In genomic region chr7:3730271-3730670, GRCh38 we compare ENCODE assay signal across 29 cellular contexts.
DNase-seq lines count a peak whose midpoint lies in the region; ATAC-seq, FAIRE-seq and TF ChIP-seq lines count a peak whose summit lies in the region.
"Had no signal": no experiment of that assay in that cellular context is flagged by ENCODE, and none has a peak within 500 bp of the region (broad histone marks: within the 10 kb centered on the region; RNA-seq: fewer than 3 reads in every experiment).

No MANE protein-coding gene starts in this region.

- in situ Hi-C loops in KBM-7 (cut with MboI; ENCODE audit: low pct_unique_long_range_greater_than_20kb, low sequenced_read_pairs): no loop called here

- DNase-seq in Right ventricle myocardium superior: no peak
- DNase-seq in left ventricle myocardium inferior: no peak
- DNase-seq in glutamatergic neuron: no peak
- DNase-seq in stimulated activated CD4-positive, alpha-beta T cell treated with anti-CD3 and anti-CD28 coated beads, Interleukin-4, amount 100 ng/mL, for 4 hours: no peak
- DNase-seq in KBM-7: no peak
- DNase-seq in urothelium cell line (ENCODE audit: low spot score): no peak
- DNase-seq: activated CD4-positive, alpha-beta T cell treated with anti-CD3 and anti-CD28 coated beads, Interleukin-2, amount 10 ng/mL, durations not matched to agents 7 days and 5 days; DMS79 treated with DMSO at 0.1 percent for 48 hours; effector memory CD4-positive, alpha-beta T cell; kidney; NCI-H1436 treated with DMSO at 0.1 percent for 48 hours; NCI-H526 treated with DMSO at 0.1 percent for 48 hours; right lobe of liver; stimulated activated naive CD8-positive, alpha-beta T cell treated with anti-CD3 and anti-CD28 coated beads, Interleukin-15, amount 100 ng/mL, for 72 hours; T1000 had no signal

- no peak for TF ChIP-seq POLR2A in GM18505 (IDR thresholded peaks at IDR 0.05; ENCODE audit: borderline replicate concordance, extremely low read depth, insufficient read depth, insufficient read length)

- no peaks in the 10 kb centered on the region for H3K4me1 ChIP-seq in left ventricle myocardium inferior
- H3K4me1 ChIP-seq: ascending aorta, right lobe of liver had no signal

- H3K4me3 ChIP-seq in left ventricle myocardium inferior: no peak overlapping the region
- H3K4me3 ChIP-seq: ascending aorta, lung, right lobe of liver, tibial nerve had no signal

- TF ChIP-seq CTCF in left ventricle myocardium inferior (IDR thresholded peaks at IDR 0.05; ENCODE audit: borderline replicate concordance) (no peak), brain (conservative IDR thresholded peaks at IDR 0.05) (no peak), glutamatergic neuron (IDR thresholded peaks at IDR 0.05; ENCODE audit: partially characterized antibody, unreplicated experiment) (no peak)

- H3K36me3 Mint-ChIP-seq in brain (peaks cover 25% of the 10 kb centered on the region), glutamatergic neuron (ENCODE audit: unreplicated experiment) (peaks cover 17% of the 10 kb centered on the region)
- H3K36me3 Mint-ChIP-seq: activated naive CD4-positive, alpha-beta T cell treated with anti-CD3 and anti-CD28 coated beads, Interleukin-2, amount 50 U/mL, for 24 hours had no signal

- H3K9me3 Mint-ChIP-seq in brain (peaks cover 2 to 17% (median 12%) of the 10 kb centered on the region in 5 experiments), glutamatergic neuron (ENCODE audit: unreplicated experiment) (peaks cover 5% of the 10 kb centered on the region)
- H3K9me3 Mint-ChIP-seq: activated CD4-positive, alpha-beta T cell treated with anti-CD3 and anti-CD28 coated beads, Interleukin-2, amount 10 ng/mL, durations not matched to agents 7 days and 5 days; activated naive CD4-positive, alpha-beta T cell treated with anti-CD3 and anti-CD28 coated beads, Interleukin-2, amount 50 U/mL, for 24 hours; neural crest cell had no signal

- no peak for FAIRE-seq in urothelium cell line (lab: Jason Lieb, UNC)
- FAIRE-seq: A204.1, colon, H1, kidney had no signal

- H3K27ac Mint-ChIP-seq in brain (peak overlapping the region in 3 of 5 experiments; percentile 9 to 29 (median 25)), glutamatergic neuron (ENCODE audit: unreplicated experiment) (peak overlapping the region; percentile 80)
- H3K27ac Mint-ChIP-seq: activated CD4-positive, alpha-beta T cell treated with anti-CD3 and anti-CD28 coated beads, Interleukin-2, amount 10 ng/mL, durations not matched to agents 7 days and 5 days; activated naive CD4-positive, alpha-beta T cell treated with anti-CD3 and anti-CD28 coated beads, Interleukin-2, amount 50 U/mL, for 24 hours; B cell; stimulated activated naive CD8-positive, alpha-beta T cell treated with anti-CD3 and anti-CD28 coated beads, Interleukin-15, amount 100 ng/mL, for 72 hours had no signal

- H3K36me3 ChIP-seq in left ventricle myocardium inferior: no peaks in the 10 kb centered on the region
- H3K36me3 ChIP-seq: ascending aorta, right lobe of liver, tibial nerve had no signal

- H3K4me1 Mint-ChIP-seq in brain: peaks cover 28% of the 10 kb centered on the region
- H3K4me1 Mint-ChIP-seq in glutamatergic neuron (ENCODE audit: low read depth, unreplicated experiment): peaks cover 1% of the 10 kb centered on the region
- H3K4me1 Mint-ChIP-seq: activated CD4-positive, alpha-beta T cell treated with anti-CD3 and anti-CD28 coated beads, Interleukin-2, amount 10 ng/mL, durations not matched to agents 7 days and 5 days; activated naive CD4-positive, alpha-beta T cell treated with anti-CD3 and anti-CD28 coated beads, Interleukin-2, amount 50 U/mL, for 24 hours; B cell; neural crest cell; stimulated activated naive CD8-positive, alpha-beta T cell treated with anti-CD3 and anti-CD28 coated beads, Interleukin-15, amount 100 ng/mL, for 72 hours had no signal

- peak; percentile 59 for ATAC-seq in Right ventricle myocardium superior (ENCODE audit: poor library complexity)
- ATAC-seq in GM18505 (IDR thresholded peaks at IDR 0.05; ENCODE audit: unreplicated experiment): no peak
- ATAC-seq: esophagus mucosa; right lobe of liver; stimulated activated naive CD8-positive, alpha-beta T cell treated with anti-CD3 and anti-CD28 coated beads, Interleukin-15, amount 100 ng/mL, for 72 hours had no signal

- H3K4me3 Mint-ChIP-seq in brain (peak overlapping the region in 1 of 5 experiments; percentile 13), glutamatergic neuron (ENCODE audit: unreplicated experiment) (no peak overlapping the region)
- H3K4me3 Mint-ChIP-seq: activated CD4-positive, alpha-beta T cell treated with anti-CD3 and anti-CD28 coated beads, Interleukin-2, amount 10 ng/mL, durations not matched to agents 7 days and 5 days; activated naive CD4-positive, alpha-beta T cell treated with anti-CD3 and anti-CD28 coated beads, Interleukin-2, amount 50 U/mL, for 24 hours; B cell; neural crest cell; stimulated activated naive CD8-positive, alpha-beta T cell treated with anti-CD3 and anti-CD28 coated beads, Interleukin-15, amount 100 ng/mL, for 72 hours had no signal

- intact Hi-C loops in Right ventricle myocardium superior (cut with DNase I) (no loop called here), left ventricle myocardium inferior (cut with micrococcal nuclease) (no loop called here)

- no peaks in the 10 kb centered on the region for H3K27me3 ChIP-seq in left ventricle myocardium inferior (ENCODE audit: low read depth)
- H3K27me3 ChIP-seq: ascending aorta, right lobe of liver, tibial nerve had no signal

- peaks cover 11% of the 10 kb centered on the region for H3K9me3 ChIP-seq in left ventricle myocardium inferior (replicated peaks)
- H3K9me3 ChIP-seq: ascending aorta, right lobe of liver had no signal

- H3K27me3 Mint-ChIP-seq in brain (no peaks in the 10 kb centered on the region), glutamatergic neuron (ENCODE audit: unreplicated experiment) (peaks cover 5% of the 10 kb centered on the region)
- H3K27me3 Mint-ChIP-seq: activated CD4-positive, alpha-beta T cell treated with anti-CD3 and anti-CD28 coated beads, Interleukin-2, amount 10 ng/mL, durations not matched to agents 7 days and 5 days; stimulated activated naive CD8-positive, alpha-beta T cell treated with anti-CD3 and anti-CD28 coated beads, Interleukin-15, amount 100 ng/mL, for 72 hours had no signal

- H3K27ac ChIP-seq in left ventricle myocardium inferior (replicated peaks): no peak overlapping the region
- H3K27ac ChIP-seq: ascending aorta, KMS-11, right lobe of liver, RWPE1, tibial nerve had no signal
